Comparison of ENCODE assay signal across 18 cellular contexts in genomic region chr9:126223798-126224531, GRCh38.
DNase-seq lines count a peak whose midpoint lies in the region; ATAC-seq and TF ChIP-seq lines count a peak whose summit lies in the region.
"Had no signal": no experiment of that assay in that cellular context is flagged by ENCODE, and none has a peak within 500 bp of the region (broad histone marks: within the 10 kb centered on the region; RNA-seq: fewer than 3 reads in every experiment).

No MANE protein-coding gene starts in this region.

- ATAC-seq in IMR-90 (ENCODE audit: low read depth): no peak
- ATAC-seq: GM12878, K562 had no signal

- intact Hi-C loops in IMR-90 (cut with micrococcal nuclease): no loop called here
- intact Hi-C loops in CD4-positive, alpha-beta memory T cell (cut with micrococcal nuclease): no loop called here

- dilution Hi-C loops in IMR-90 (cut with HindIII; ENCODE audit: low sequenced_read_pairs, unreplicated experiment): no loop called here

- H3K9me3 ChIP-seq in IMR-90 (ENCODE audit: control insufficient read depth, insufficient read depth, low read length): peaks cover 10% of the 10 kb centered on the region
- H3K9me3 ChIP-seq in CD4-positive, alpha-beta memory T cell (ENCODE audit: control insufficient read depth in 1 of 2, low read length in 2 of 2): no peaks in the 10 kb centered on the region

- H3K23ac ChIP-seq in IMR-90 (ENCODE audit: low read depth, low read length): no peak overlapping the region

- H4K8ac ChIP-seq in IMR-90 (ENCODE audit: low read depth in 2 of 2, low read length in 2 of 2): no peak overlapping the region

- H2BK20ac ChIP-seq in IMR-90 (ENCODE audit: low read depth, low read length): no peak overlapping the region

- H2BK120ac ChIP-seq in IMR-90 (ENCODE audit: low read depth, low read length): no peak overlapping the region

- TF ChIP-seq POLR2A in IMR-90 (IDR thresholded peaks at IDR 0.05; ENCODE audit: low read depth, low read length): no peak

- no peak overlapping the region for H2BK5ac ChIP-seq in IMR-90 (ENCODE audit: low read depth, low read length, poor library complexity, severe bottlenecking)

- no peaks in the 10 kb centered on the region for H4K20me1 ChIP-seq in IMR-90 (ENCODE audit: insufficient read depth, low read length)

- H4K5ac ChIP-seq in IMR-90 (ENCODE audit: low read depth, low read length): no peak overlapping the region

- in situ Hi-C loops in IMR-90 (cut with MboI; ENCODE audit: low sequenced_read_pairs): no loop called here

- peaks cover 77% of the 10 kb centered on the region for H3K27me3 ChIP-seq in IMR-90 (ENCODE audit: control insufficient read depth, insufficient read depth, low read length)
- peaks cover 21% of the 10 kb centered on the region for H3K27me3 ChIP-seq in CD4-positive, alpha-beta memory T cell (ENCODE audit: insufficient read depth, low read length)

- no peak overlapping the region for H3K27ac ChIP-seq in IMR-90 (ENCODE audit: insufficient read depth, low read length)
- no peak overlapping the region for H3K27ac ChIP-seq in CD4-positive, alpha-beta memory T cell (ENCODE audit: low read depth, low read length)
- H3K27ac ChIP-seq: 22Rv1, HL-60 had no signal

- peak overlapping the region; percentile 22 for H3K27ac Mint-ChIP-seq in nephron progenitor cell
- no peak overlapping the region for H3K27ac Mint-ChIP-seq in CD4-positive, alpha-beta memory T cell
- H3K27ac Mint-ChIP-seq: CD4-positive, alpha-beta T cell; HFFc6 had no signal

- no peak overlapping the region for H2AK9ac ChIP-seq in IMR-90 (replicated peaks; ENCODE audit: low read depth, low read length, poor library complexity)

- TF ChIP-seq RAD21 in IMR-90 (IDR thresholded peaks at IDR 0.05; ENCODE audit: low read length): no peak

- H3K4me2 ChIP-seq in IMR-90 (ENCODE audit: low read depth, low read length): no peak overlapping the region

- CTCF ChIA-PET in IMR-90 (lab: Yijun Ruan, JAX): no interaction called here
- CTCF ChIA-PET in CD4-positive, alpha-beta memory T cell (lab: Charles Lee; ENCODE audit: partially characterized antibody): interaction anchor here (0.6 to 1.2 kb wide), 2 partner anchors 15 to 816 kb away, joined by 3 read pairs; no protein-coding TSS in a partner anchor

- POLR2A ChIA-PET in IMR-90 (lab: Charles Lee; ENCODE audit: unreplicated experiment): no interaction called here
- POLR2A ChIA-PET in CD4-positive, alpha-beta memory T cell (lab: Charles Lee; ENCODE audit: partially characterized antibody): no interaction called here

- H2AFZ ChIP-seq in IMR-90 (replicated peaks; ENCODE audit: low read length, poor library complexity): peak overlapping the region; percentile 62

- no peak overlapping the region for H3K14ac ChIP-seq in IMR-90 (replicated peaks; ENCODE audit: low read depth, low read length)

- H2AK5ac ChIP-seq in IMR-90 (ENCODE audit: low read depth, low read length): no peak overlapping the region

- H3K18ac ChIP-seq in IMR-90 (ENCODE audit: low read depth, low read length): no peak overlapping the region

- no TSS peak for BruUV-seq in IMR-90 (replicated peaks; lab: Mats Ljungman, UMichigan)

- H2BK15ac ChIP-seq in IMR-90 (ENCODE audit: low read depth, low read length): no peak overlapping the region

- 34% methylated on average over 2 of the region's 6 CpGs; no CpG with 5 or more reads in 1 of the 2 experiments for WGBS in IMR-90 (ENCODE audit: extremely low coverage in 2 of 2, insufficient read length in 1 of 2), 2 experiments

- DNase-seq in NCI-H2171 treated with DMSO at 0.1 percent for 48 hours (lab: John Stamatoyannopoulos, UW): peak; percentile 21
- DNase-seq in NCI-H2171 (lab: John Stamatoyannopoulos, UW): no peak
- no peak for DNase-seq in IMR-90
- DNase-seq in nephron progenitor cell: no peak
- DNase-seq in CD4-positive, alpha-beta memory T cell: no peak
- DNase-seq in GM19240 (ENCODE audit: insufficient read length, low spot score): no peak
- no peak for DNase-seq in midbrain (lab: John Stamatoyannopoulos, UW)
- DNase-seq: AML-193; C1 segment of cervical spinal cord; CD4-positive, alpha-beta T cell; DMS79; GOT3; HCEC 1CT; HFFc6 had no signal

- no peaks in the 10 kb centered on the region for H3K9me1 ChIP-seq in IMR-90 (ENCODE audit: insufficient read depth, low read length)

- H3K36me3 ChIP-seq in IMR-90 (ENCODE audit: control insufficient read depth, insufficient read depth, low read length): no peaks in the 10 kb centered on the region
- no peaks in the 10 kb centered on the region for H3K36me3 ChIP-seq in CD4-positive, alpha-beta memory T cell (ENCODE audit: insufficient read depth, low read length)

- no peak overlapping the region for H3K56ac ChIP-seq in IMR-90 (ENCODE audit: extremely low read depth, insufficient read depth, low read length)

- peaks cover 23% of the 10 kb centered on the region for H3K9me3 Mint-ChIP-seq in nephron progenitor cell
- peaks cover 0 to 5% (median 2%) of the 10 kb centered on the region in 8 donors for H3K9me3 Mint-ChIP-seq in CD4-positive, alpha-beta memory T cell
- H3K9me3 Mint-ChIP-seq: CD4-positive, alpha-beta T cell had no signal

- TF ChIP-seq CTCF in IMR-90 (conservative IDR thresholded peaks at IDR 0.05; ENCODE audit: low read depth, low read length) (no peak), nephron progenitor cell (IDR thresholded peaks at IDR 0.05) (no peak)

- H3K4me1 Mint-ChIP-seq in nephron progenitor cell: peaks cover 44% of the 10 kb centered on the region
- peaks cover 0 to 8% (median 4%) of the 10 kb centered on the region in 4 donors for H3K4me1 Mint-ChIP-seq in CD4-positive, alpha-beta memory T cell

- no peaks in the 10 kb centered on the region for H3K4me1 ChIP-seq in IMR-90 (ENCODE audit: control insufficient read depth, insufficient read depth, low read length)
- H3K4me1 ChIP-seq in CD4-positive, alpha-beta memory T cell (ENCODE audit: insufficient read depth, low read length): peaks cover 3% of the 10 kb centered on the region

- no peak overlapping the region for H3K4me3 Mint-ChIP-seq in nephron progenitor cell
- H3K4me3 Mint-ChIP-seq in CD4-positive, alpha-beta memory T cell: no peak overlapping the region
- H3K4me3 Mint-ChIP-seq: CD4-positive, alpha-beta T cell; HFFc6 had no signal

- H3K36me3 Mint-ChIP-seq in nephron progenitor cell (ENCODE audit: low read depth): no peaks in the 10 kb centered on the region
- no peaks in the 10 kb centered on the region for H3K36me3 Mint-ChIP-seq in CD4-positive, alpha-beta memory T cell

- no peak overlapping the region for H3K9ac ChIP-seq in IMR-90 (ENCODE audit: low read depth, low read length)

- no peak overlapping the region for H3K4me3 ChIP-seq in IMR-90 (ENCODE audit: insufficient read depth, low read depth, low read length)
- H3K4me3 ChIP-seq in CD4-positive, alpha-beta memory T cell (ENCODE audit: low read length in 2 of 2): no peak overlapping the region
- H3K4me3 ChIP-seq: GM12878, K562 had no signal

- H3K27me3 Mint-ChIP-seq in nephron progenitor cell (ENCODE audit: low read depth, poor library complexity): peaks cover 41% of the 10 kb centered on the region
- peaks cover 46 to 66% of the 10 kb centered on the region in 2 donors for H3K27me3 Mint-ChIP-seq in CD4-positive, alpha-beta memory T cell

- no peak overlapping the region for H4K91ac ChIP-seq in IMR-90 (ENCODE audit: insufficient read depth, low read depth, low read length)

- no peak overlapping the region for H3K4ac ChIP-seq in IMR-90 (ENCODE audit: low read depth, low read length)

- no peaks in the 10 kb centered on the region for H3K79me1 ChIP-seq in IMR-90 (ENCODE audit: low read depth in 1 of 2, low read length in 2 of 2)

TF ChIP-seq in IMR-90, 13 proteins besides CTCF, POLR2A, EP300 and RAD21:
- TF ChIP-seq, protein P1, sequence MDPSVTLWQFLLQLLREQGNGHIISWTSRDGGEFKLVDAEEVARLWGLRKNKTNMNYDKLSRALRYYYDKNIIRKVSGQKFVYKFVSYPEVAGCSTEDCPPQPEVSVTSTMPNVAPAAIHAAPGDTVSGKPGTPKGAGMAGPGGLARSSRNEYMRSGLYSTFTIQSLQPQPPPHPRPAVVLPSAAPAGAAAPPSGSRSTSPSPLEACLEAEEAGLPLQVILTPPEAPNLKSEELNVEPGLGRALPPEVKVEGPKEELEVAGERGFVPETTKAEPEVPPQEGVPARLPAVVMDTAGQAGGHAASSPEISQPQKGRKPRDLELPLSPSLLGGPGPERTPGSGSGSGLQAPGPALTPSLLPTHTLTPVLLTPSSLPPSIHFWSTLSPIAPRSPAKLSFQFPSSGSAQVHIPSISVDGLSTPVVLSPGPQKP (IDR thresholded peaks at IDR 0.05; ENCODE audit: borderline replicate concordance, low read depth, low read length): no peak
